25 cellular contexts compared by ENCODE assay signal in genomic region chr3:43319364-43319763, GRCh38. TPM values are rescaled to one million over a fixed set of nuclear protein-coding genes. Genes with fewer than 3 reads are reported as not detected.
DNase-seq lines count a peak whose midpoint lies in the region; ATAC-seq and TF ChIP-seq lines count a peak whose summit lies in the region.
"Had no signal": no experiment of that assay in that cellular context is flagged by ENCODE, and none has a peak within 500 bp of the region (broad histone marks: within the 10 kb centered on the region; RNA-seq: fewer than 3 reads in every experiment).

No MANE protein-coding gene starts in this region.

- H3K4me1 Mint-ChIP-seq in CD14-positive monocyte: peaks cover 38% of the 10 kb centered on the region
- H3K4me1 Mint-ChIP-seq in Calu3 (ENCODE audit: low read depth, unreplicated experiment): peaks cover 16% of the 10 kb centered on the region

- H3K27ac ChIP-seq in gastroesophageal sphincter (no peak overlapping the region), neutrophil (peak overlapping the region; percentile 63), upper lobe of left lung (no peak overlapping the region)
- H3K27ac ChIP-seq: BLaER1, cardiac muscle cell, RWPE1, sigmoid colon had no signal

- in situ Hi-C loops in G401 (cut with HindIII; ENCODE audit: low sequenced_read_pairs): no loop called here

- H3K4me3 ChIP-seq in gastroesophageal sphincter (no peak overlapping the region), neutrophil (ENCODE audit: low read depth in 1 of 2, low read length in 1 of 2) (peak overlapping the region in 1 of 2 experiments; percentile 1), upper lobe of left lung (no peak overlapping the region)
- H3K4me3 ChIP-seq: adrenal gland, BLaER1, cardiac muscle cell, HAP-1, sigmoid colon had no signal

- TF ChIP-seq CTCF in CD14-positive monocyte (IDR thresholded peaks at IDR 0.05) (no peak), gastroesophageal sphincter (IDR thresholded peaks at IDR 0.05) (no peak), neutrophil (IDR thresholded peaks at IDR 0.05) (no peak), Calu3 (IDR thresholded peaks at IDR 0.05; ENCODE audit: unreplicated experiment) (no peak), upper lobe of left lung (IDR thresholded peaks at IDR 0.05) (no peak)

- DNase-seq in CD14-positive monocyte (ENCODE audit: low spot score) (no peak), G401 (ENCODE audit: low spot score) (peak; percentile 59), Calu3 (no peak), upper lobe of left lung (no peak), SKM-1 treated with dmso at 0.1 percent for 144 hours (lab: John Stamatoyannopoulos, UW; ENCODE audit: unreplicated experiment) (no peak)
- DNase-seq: activated CD4-positive, alpha-beta T cell treated with anti-CD3 and anti-CD28 coated beads, Interleukin-2, amount 50 U/mL, for 4 hours; activated T-cell treated with anti-CD3 and anti-CD28 coated beads, Interleukin-2, amount 50 U/mL, for 1 hour; DND-41; effector CD4-positive, alpha-beta T cell; hippocampal formation; KG1; NCI-H1048; NCI-H2227 treated with DMSO at 0.1 percent for 48 hours; NK-92 treated with Interleukin-12 subunit alpha and Interleukin-12 subunit beta, amount 100 ng/mL, for 24 hours; occipital lobe; sigmoid colon; trophoblast cell had no signal

- H3K9me3 ChIP-seq in gastroesophageal sphincter (no peaks in the 10 kb centered on the region), neutrophil (no peaks in the 10 kb centered on the region), upper lobe of left lung (no peaks in the 10 kb centered on the region)
- H3K9me3 ChIP-seq: adrenal gland, HAP-1, sigmoid colon had no signal

- no peak overlapping the region for H3K4me3 Mint-ChIP-seq in CD14-positive monocyte
- H3K4me3 Mint-ChIP-seq in Calu3 (ENCODE audit: low read depth, unreplicated experiment): no peak overlapping the region

- CTCF ChIA-PET in Calu3 (lab: Charles Lee): no interaction called here

- H3K36me3 ChIP-seq in gastroesophageal sphincter (no peaks in the 10 kb centered on the region), neutrophil (peaks cover 21% of the 10 kb centered on the region), upper lobe of left lung (no peaks in the 10 kb centered on the region)
- H3K36me3 ChIP-seq: adrenal gland, cardiac muscle cell, HAP-1, sigmoid colon had no signal

- TF ChIP-seq EP300 in gastroesophageal sphincter (IDR thresholded peaks at IDR 0.05) (no peak), upper lobe of left lung (IDR thresholded peaks at IDR 0.05) (no peak)

- H3K36me3 Mint-ChIP-seq in CD14-positive monocyte (peaks cover 13 to 35% of the 10 kb centered on the region in 2 donors), Calu3 (ENCODE audit: insufficient read depth, unreplicated experiment) (peaks cover 5% of the 10 kb centered on the region)

- TF ChIP-seq POLR2A in gastroesophageal sphincter (IDR thresholded peaks at IDR 0.05): no peak
- no peak for TF ChIP-seq POLR2A in upper lobe of left lung (IDR thresholded peaks at IDR 0.05)

- H3K4me1 ChIP-seq in gastroesophageal sphincter (peaks cover 5 to 66% (median 9%) of the 10 kb centered on the region in 3 donors), neutrophil (ENCODE audit: control insufficient read depth in 1 of 2, insufficient read depth in 1 of 2, low read depth in 1 of 2, low read length in 1 of 2) (peaks cover 14 to 19% of the 10 kb centered on the region in 2 experiments), upper lobe of left lung (peaks cover 25 to 44% (median 27%) of the 10 kb centered on the region in 4 donors)
- H3K4me1 ChIP-seq: BLaER1 had no signal

- intact Hi-C loops in CD14-positive monocyte (cut with micrococcal nuclease) (no loop called here), Calu3 (cut with micrococcal nuclease; ENCODE audit: unreplicated experiment) (no loop called here)

- H3K27me3 ChIP-seq in gastroesophageal sphincter (no peaks in the 10 kb centered on the region), neutrophil (no peaks in the 10 kb centered on the region), upper lobe of left lung (no peaks in the 10 kb centered on the region)
- H3K27me3 ChIP-seq: adrenal gland, BLaER1, cardiac muscle cell, sigmoid colon had no signal

- H3K27ac Mint-ChIP-seq in CD14-positive monocyte: peak overlapping the region in 4 of 7 donors; percentile 15 to 79 (median 50)
- H3K27ac Mint-ChIP-seq in Calu3 (ENCODE audit: unreplicated experiment): no peak overlapping the region

- H3K9me3 Mint-ChIP-seq in CD14-positive monocyte (peaks cover 0 to 4% (median 0%) of the 10 kb centered on the region in 7 donors), Calu3 (ENCODE audit: low read depth, unreplicated experiment) (no peaks in the 10 kb centered on the region)

- H3K27me3 Mint-ChIP-seq in CD14-positive monocyte (ENCODE audit: low read depth in 3 of 3): peaks cover 0 to 1% (median 1%) of the 10 kb centered on the region in 3 donors
- no peaks in the 10 kb centered on the region for H3K27me3 Mint-ChIP-seq in Calu3 (ENCODE audit: unreplicated experiment)

- 91 to 94% methylated on average over 6 to 7 of the region's 7 CpGs for WGBS in gastroesophageal sphincter (ENCODE audit: low coverage in 1 of 2), 2 donors
- WGBS in upper lobe of left lung, 2 donors: 83 to 86% methylated on average over 7 of the region's 7 CpGs

- ATAC-seq in gastroesophageal sphincter (peak; percentile 34), upper lobe of left lung (ENCODE audit: low FRiP score in 2 of 2) (no peak), GM19324 (IDR thresholded peaks at IDR 0.05; ENCODE audit: low FRiP score, unreplicated experiment) (no peak)

- BruUV-seq in Calu3 (replicated peaks; lab: Mats Ljungman, UMichigan): no TSS peak

RNA-seq across cellular contexts. Expression of gene SNRK, which starts 33.0 kb away (rescaled TPM):
- polyA plus RNA-seq in CD14-positive monocyte: 10 to 100 TPM; 12.8 to 19.7 TPM
- total RNA-seq in G401 (2014; rRNA removed; shearing (Covaris generic)): 7.1 and 11.2 TPM in 2 replicates
- total RNA-seq in gastroesophageal sphincter: 10 to 100 TPM; 42.9 to 64.0 (median 49.1) TPM
- 21.0 and 21.8 TPM in 2 replicates for total RNA-seq in Calu3 (2022)
- total RNA-seq in upper lobe of left lung: 10 to 100 TPM; 25.1 to 68.5 (median 45.3) TPM
